20 cellular contexts compared by ENCODE assay signal in the genomic region with DNA sequence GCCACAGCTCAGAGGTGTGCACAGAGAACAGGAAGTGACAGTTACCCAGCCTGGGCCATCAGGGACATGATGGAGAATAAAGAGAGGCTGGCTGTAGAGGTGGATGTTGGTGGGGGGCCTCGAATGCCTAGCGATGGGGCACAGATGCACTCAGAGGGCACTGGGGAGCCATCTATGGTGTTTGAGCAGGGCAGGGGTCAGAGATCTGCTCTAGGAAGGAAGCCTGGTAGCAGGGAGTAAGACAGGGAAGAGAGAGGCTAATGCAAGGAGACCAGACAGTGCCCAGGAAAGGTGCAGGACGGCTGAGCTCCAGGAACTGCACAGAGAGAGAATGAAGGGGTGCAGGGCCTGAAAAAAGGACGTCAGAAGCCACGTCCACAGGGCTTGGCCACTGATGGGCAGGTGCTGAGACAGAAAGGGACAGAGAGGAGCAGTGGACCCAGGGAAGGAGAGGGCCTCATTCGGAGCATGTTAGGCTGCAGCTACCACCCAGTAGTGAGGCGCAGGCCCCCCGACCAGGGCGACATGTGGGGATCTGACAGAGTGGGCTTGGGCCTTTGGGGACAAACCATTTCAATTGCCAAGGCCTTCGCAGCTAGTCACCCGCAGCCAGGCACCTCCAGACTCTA. TPM values are rescaled to one million over a fixed set of nuclear protein-coding genes. Genes with fewer than 3 reads are reported as not detected.
DNase-seq lines count a peak whose midpoint lies in the region; ATAC-seq and TF ChIP-seq lines count a peak whose summit lies in the region.
"Had no signal": no experiment of that assay in that cellular context is flagged by ENCODE, and none has a peak within 500 bp of the region (broad histone marks: within the 10 kb centered on the region; RNA-seq: fewer than 3 reads in every experiment).

No MANE protein-coding gene starts in this region.

- H3K4me1 Mint-ChIP-seq in MCF 10A (ENCODE audit: insufficient read depth, unreplicated experiment): no peaks in the 10 kb centered on the region
- peaks cover 29% of the 10 kb centered on the region for H3K4me1 Mint-ChIP-seq in central memory CD8-positive, alpha-beta T cell

- no peak overlapping the region for H3K4me2 ChIP-seq in mammary epithelial cell (ENCODE audit: insufficient read depth, low read depth, low read length)
- H3K4me2 ChIP-seq in trophoblast cell (ENCODE audit: low read length): no peak overlapping the region
- H3K4me2 ChIP-seq: KMS-11 had no signal

- no TSS peak for BruUV-seq in MCF 10A (replicated peaks; lab: Mats Ljungman, UMichigan)
- BruUV-seq in mammary epithelial cell (replicated peaks; lab: Mats Ljungman, UMichigan): no TSS peak

- no peak overlapping the region for H4K8ac ChIP-seq in trophoblast cell (ENCODE audit: low read depth, low read length)

- no peak overlapping the region for H4K12ac ChIP-seq in trophoblast cell (ENCODE audit: low read depth, low read length)

- no peaks in the 10 kb centered on the region for H4K20me1 ChIP-seq in mammary epithelial cell (ENCODE audit: insufficient read depth, low read length)

- no peaks in the 10 kb centered on the region for H3K79me2 ChIP-seq in mammary epithelial cell (ENCODE audit: insufficient read depth, low read length)
- no peaks in the 10 kb centered on the region for H3K79me2 ChIP-seq in trophoblast cell (ENCODE audit: control insufficient read depth, insufficient read depth, low read length, poor library complexity)

- H3K23ac ChIP-seq in trophoblast cell (ENCODE audit: low read length): no peak overlapping the region

- H3K27ac ChIP-seq in mammary epithelial cell (ENCODE audit: insufficient read depth, low read depth, low read length) (no peak overlapping the region), trophoblast cell (ENCODE audit: low read depth, low read length) (no peak overlapping the region)
- H3K27ac ChIP-seq: GM23248, KMS-11, SJSA1 had no signal

- H2BK5ac ChIP-seq in trophoblast cell (ENCODE audit: low read depth, low read length, poor library complexity): no peak overlapping the region

- CTCF ChIA-PET in MCF 10A (lab: Yijun Ruan, JAX) (interaction anchor here (1.4 kb wide), 1 partner anchor 200 kb away, joined by 6 read pairs; no protein-coding TSS in a partner anchor), mammary epithelial cell (lab: Charles Lee; ENCODE audit: low non-redundant PET) (no interaction called here)

- H3K4me3 ChIP-seq in mammary epithelial cell (replicated peaks in 1 of 3; ENCODE audit: insufficient read depth in 1 of 3, low read depth in 2 of 3, low read length in 3 of 3) (no peak overlapping the region), trophoblast cell (ENCODE audit: low read depth, low read length) (peak overlapping the region; percentile 30)
- H3K4me3 ChIP-seq: GM23248, SJSA1 had no signal

- no peaks in the 10 kb centered on the region for H3K4me1 ChIP-seq in mammary epithelial cell (ENCODE audit: insufficient read depth, low read length)
- H3K4me1 ChIP-seq in trophoblast cell (ENCODE audit: control insufficient read depth in 1 of 2, insufficient read depth in 2 of 2, low read length in 2 of 2): no peaks in the 10 kb centered on the region
- H3K4me1 ChIP-seq: SJSA1 had no signal

- POLR2A ChIA-PET in MCF 10A (lab: Yijun Ruan, JAX): interaction anchor here (0.6 to 1.2 kb wide), 2 partner anchors 16 to 340 kb away, joined by 3 read pairs; no protein-coding TSS in a partner anchor

- H3K79me1 ChIP-seq in trophoblast cell (ENCODE audit: low read length): no peaks in the 10 kb centered on the region

- no peak overlapping the region for H2AK5ac ChIP-seq in trophoblast cell (ENCODE audit: low read length)

- H3K27me3 ChIP-seq in mammary epithelial cell (ENCODE audit: insufficient read depth, low read length) (no peaks in the 10 kb centered on the region), trophoblast cell (ENCODE audit: insufficient read depth, low read length) (no peaks in the 10 kb centered on the region)
- H3K27me3 ChIP-seq: BE2C, SJSA1 had no signal

- no peak overlapping the region for H3K4me3 Mint-ChIP-seq in MCF 10A (ENCODE audit: unreplicated experiment)
- no peak overlapping the region for H3K4me3 Mint-ChIP-seq in central memory CD8-positive, alpha-beta T cell

- H4K91ac ChIP-seq in trophoblast cell (ENCODE audit: low read depth, low read length): no peak overlapping the region

- H3K4ac ChIP-seq in trophoblast cell (ENCODE audit: low read depth, low read length): no peak overlapping the region

- peak overlapping the region; percentile 11 for H3K27ac Mint-ChIP-seq in MCF 10A (ENCODE audit: low read depth, unreplicated experiment)
- H3K27ac Mint-ChIP-seq in central memory CD8-positive, alpha-beta T cell (ENCODE audit: low read depth): peak overlapping the region; percentile 80

- DNase-seq in MCF 10A (ENCODE audit: unreplicated experiment) (no peak), mammary epithelial cell (no peak), trophoblast cell (no peak)
- DNase-seq in central memory CD8-positive, alpha-beta T cell (ENCODE audit: low spot score in 2 of 2): no peak
- DNase-seq: ACHN, BE2C, COR-L47, DMS153, GM23248, MM.1S, NCI-H1105, NCI-H187, NCI-H69, PC-3 had no signal

- H3K9me3 ChIP-seq in mammary epithelial cell (replicated peaks; ENCODE audit: insufficient read depth, low read length) (no peaks in the 10 kb centered on the region), trophoblast cell (ENCODE audit: insufficient read depth, low read depth, low read length) (no peaks in the 10 kb centered on the region)
- H3K9me3 ChIP-seq: BE2C, SJSA1 had no signal

- H3K14ac ChIP-seq in trophoblast cell (ENCODE audit: low read length): no peak overlapping the region

- peaks cover 4% of the 10 kb centered on the region for H3K36me3 Mint-ChIP-seq in MCF 10A (ENCODE audit: insufficient read depth, unreplicated experiment)
- peaks cover 18% of the 10 kb centered on the region for H3K36me3 Mint-ChIP-seq in central memory CD8-positive, alpha-beta T cell (ENCODE audit: insufficient read depth)

- no peak overlapping the region for H2BK120ac ChIP-seq in trophoblast cell (ENCODE audit: insufficient read depth, low read length, poor library complexity)

- 73% methylated on average over 9 of the region's 11 CpGs for WGBS in mammary epithelial cell (ENCODE audit: low coverage, missing lambda C conversion rate)
- no CpG with 5 or more reads among the region's 11 CpGs for WGBS in trophoblast cell (ENCODE audit: extremely low coverage, insufficient coverage, insufficient read length)

- TF ChIP-seq CTCF in MCF 10A (IDR thresholded peaks at IDR 0.05; ENCODE audit: unreplicated experiment) (no peak), mammary epithelial cell (conservative IDR thresholded peaks at IDR 0.05 in 1 of 2, IDR thresholded peaks at IDR 0.05 in 1 of 2; ENCODE audit: extremely low read depth in 1 of 2, insufficient read depth in 1 of 2, low read depth in 1 of 2, low read length in 2 of 2) (no peak)

- TF ChIP-seq POLR2A in GM15510 (IDR thresholded peaks at IDR 0.05; ENCODE audit: borderline replicate concordance, extremely low read depth, insufficient read length): peak; percentile 13

- no peak overlapping the region for H3K9ac ChIP-seq in mammary epithelial cell (ENCODE audit: insufficient read depth, low read length)
- no peak overlapping the region for H3K9ac ChIP-seq in trophoblast cell (ENCODE audit: low read length)
- H3K9ac ChIP-seq: GM23248, KMS-11 had no signal

- H3K27me3 Mint-ChIP-seq in MCF 10A (ENCODE audit: insufficient read depth, unreplicated experiment): no peaks in the 10 kb centered on the region
- no peaks in the 10 kb centered on the region for H3K27me3 Mint-ChIP-seq in central memory CD8-positive, alpha-beta T cell

- no peaks in the 10 kb centered on the region for H3K9me3 Mint-ChIP-seq in MCF 10A (ENCODE audit: unreplicated experiment)
- H3K9me3 Mint-ChIP-seq in central memory CD8-positive, alpha-beta T cell: no peaks in the 10 kb centered on the region

- in situ Hi-C loops in mammary epithelial cell (cut with MboI; ENCODE audit: low sequenced_read_pairs in 2 of 2): no loop called here

- dilution Hi-C loops in mammary epithelial cell (cut with HindIII; ENCODE audit: low sequenced_read_pairs): loop anchor here (5.0 kb wide), 1 partner anchor 48 kb away; no protein-coding TSS in a partner anchor

- H3K36me3 ChIP-seq in mammary epithelial cell (ENCODE audit: insufficient read depth, low read length): no peaks in the 10 kb centered on the region
- H3K36me3 ChIP-seq in trophoblast cell (ENCODE audit: control insufficient read depth in 1 of 2, insufficient read depth in 2 of 2, low read length in 2 of 2): no peaks in the 10 kb centered on the region
- H3K36me3 ChIP-seq: BE2C, SJSA1 had no signal

- H2BK12ac ChIP-seq in trophoblast cell (ENCODE audit: low read length): no peak overlapping the region

- ATAC-seq in central memory CD8-positive, alpha-beta T cell (replicated peaks; ENCODE audit: extremely low read depth, poor library complexity, severe bottlenecking): no peak
- ATAC-seq in GM19455 (IDR thresholded peaks at IDR 0.05; ENCODE audit: unreplicated experiment): no peak
- ATAC-seq in GM18511 (IDR thresholded peaks at IDR 0.05; ENCODE audit: unreplicated experiment): no peak
- no peak for ATAC-seq in GM19324 (IDR thresholded peaks at IDR 0.05; ENCODE audit: low FRiP score, unreplicated experiment)
- ATAC-seq: PC-3 had no signal

- H2AFZ ChIP-seq in mammary epithelial cell (ENCODE audit: low read depth, low read length) (no peak overlapping the region), trophoblast cell (ENCODE audit: insufficient read depth, low read length, poor library complexity) (no peak overlapping the region)
- H2AFZ ChIP-seq: GM23248 had no signal

- intact Hi-C loops in MCF 10A (cut with micrococcal nuclease): no loop called here
- intact Hi-C loops in mammary epithelial cell (cut with micrococcal nuclease): no loop called here

- H3K18ac ChIP-seq in trophoblast cell (ENCODE audit: low read length): no peak overlapping the region

RNA-seq across cellular contexts. Expression of a gene that starts 1.1 kb away (rescaled TPM):
- total RNA-seq in MCF 10A (2022): 11.8 and 13.3 TPM in 2 replicates
- total RNA-seq in mammary epithelial cell: 1 to 10 TPM; 4.8 to 7.4 TPM
- 4.8 TPM for polyA plus RNA-seq in mammary epithelial cell
- 14.3 TPM for polyA minus RNA-seq in mammary epithelial cell
- 0.55 and 0.57 TPM in 2 replicates for polyA plus RNA-seq in trophoblast cell (2013)

RNA-seq across cellular contexts. Expression of a gene that starts 52.4 kb away (rescaled TPM):
- 14.4 and 15.0 TPM in 2 replicates for total RNA-seq in MCF 10A (2022)
- 10 to 100 TPM in 1 of 2 donors, 1 to 10 TPM in 1; 8.2 to 18.4 TPM for total RNA-seq in mammary epithelial cell
- polyA plus RNA-seq in mammary epithelial cell: 8.2 TPM
- polyA minus RNA-seq in mammary epithelial cell: 19.7 TPM
- polyA plus RNA-seq in trophoblast cell (2013): 2.2 and 2.4 TPM in 2 replicates
